In genomic region chr6:5522147-5522546, GRCh38 we compare ENCODE assay signal across 19 cellular contexts.
"Had no signal": no experiment of that assay in that cellular context is flagged by ENCODE, and none has a peak within 500 bp of the region (broad histone marks: within the 10 kb centered on the region; RNA-seq: fewer than 3 reads in every experiment).

No MANE protein-coding gene starts in this region.

- H3K4me1 Mint-ChIP-seq: nephron had no signal

- H3K4me3 ChIP-seq: breast epithelium, esophagus squamous epithelium, lung, mucosa of descending colon, sigmoid colon had no signal

- DNase-seq: activated CD4-positive, alpha-beta T cell treated with anti-CD3 and anti-CD28 coated beads for 36 hours; activated effector memory CD4-positive, alpha-beta T cell treated with Interleukin-2 at 50 U/mL for 16 hours; activated T-cell treated with anti-CD3 and anti-CD28 coated beads, Interleukin-2, amount 50 U/mL, for 1 hour; aorta; esophagus squamous epithelium; foreskin fibroblast; glutamatergic neuron; left cardiac atrium; mucosa of descending colon; sigmoid colon; stimulated activated CD4-positive, alpha-beta T cell treated with anti-CD3 and anti-CD28 coated beads, Interleukin-2, amount 100 ng/mL, for 24 hours; stimulated activated naive CD4-positive, alpha-beta T cell treated with Interleukin-2 at 50 U/mL for 16 hours; T-helper 9 cell; WERI-Rb-1 had no signal

- H3K4me3 Mint-ChIP-seq: activated CD4-positive, alpha-beta T cell treated with anti-CD3 and anti-CD28 coated beads for 36 hours; nephron; type B pancreatic cell had no signal

- H3K27ac ChIP-seq: breast epithelium, esophagus squamous epithelium, sigmoid colon, WERI-Rb-1 had no signal

- H3K36me3 ChIP-seq: breast epithelium, esophagus squamous epithelium, sigmoid colon, WERI-Rb-1 had no signal

- H3K27me3 ChIP-seq: breast epithelium, esophagus squamous epithelium, sigmoid colon had no signal

- H3K27ac Mint-ChIP-seq: activated CD4-positive, alpha-beta T cell treated with anti-CD3 and anti-CD28 coated beads for 36 hours; activated naive CD8-positive, alpha-beta T cell; nephron; type B pancreatic cell had no signal

- ATAC-seq: activated CD4-positive, alpha-beta T cell treated with anti-CD3 and anti-CD28 coated beads for 36 hours; left cardiac atrium; mucosa of descending colon had no signal

- H3K27me3 Mint-ChIP-seq: activated CD4-positive, alpha-beta T cell treated with anti-CD3 and anti-CD28 coated beads for 36 hours; activated naive CD8-positive, alpha-beta T cell; type B pancreatic cell had no signal

- H3K4me1 ChIP-seq: breast epithelium, sigmoid colon had no signal

- H3K9me3 Mint-ChIP-seq: nephron, type B pancreatic cell had no signal

- H3K36me3 Mint-ChIP-seq: type B pancreatic cell had no signal

- H3K9me3 ChIP-seq: breast epithelium, esophagus squamous epithelium, mucosa of descending colon, sigmoid colon had no signal
